8 cellular contexts compared by ENCODE assay signal in the genomic region with DNA sequence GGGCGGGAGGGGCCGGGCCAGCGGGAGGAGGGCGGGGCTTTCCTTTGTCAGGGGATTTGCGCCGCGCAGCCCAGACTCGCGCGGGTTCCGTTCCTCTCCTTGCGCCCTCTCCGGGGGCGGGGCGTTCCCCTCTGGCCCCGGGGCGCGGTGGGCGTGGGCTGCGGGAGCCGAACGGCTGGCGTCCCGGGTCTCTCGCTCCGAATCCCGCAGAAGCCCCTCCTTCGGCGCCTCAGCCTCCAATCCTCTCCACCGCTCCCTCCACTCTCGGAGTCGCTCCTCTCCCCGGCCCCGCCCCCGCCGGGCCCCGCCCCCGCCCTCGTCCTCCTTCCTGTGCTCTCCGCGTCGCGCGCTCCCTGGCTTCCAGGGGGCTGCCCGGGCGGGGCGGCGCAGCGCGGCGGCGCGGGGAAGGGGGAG.
DNase-seq lines count a peak whose midpoint lies in the region; ATAC-seq, FAIRE-seq and TF ChIP-seq lines count a peak whose summit lies in the region.

No MANE protein-coding gene starts in this region.

- WGBS in hepatocyte (ENCODE audit: low lambda C conversion rate, missing lambda C conversion rate) = 0% methylated on average over 1 of the region's 53 CpGs
- 0 to 1% methylated on average over 32 to 53 of the region's 53 CpGs for WGBS in aorta, 2 donors

- H3K4me2 ChIP-seq in astrocyte (ENCODE audit: low read length) (peak overlapping the region; percentile 96), hepatocyte (peak overlapping the region; percentile 81)

- peaks cover 60% of the 10 kb centered on the region for H3K4me1 Mint-ChIP-seq in astrocyte (ENCODE audit: low read depth, unreplicated experiment)

- H3K36me3 ChIP-seq in astrocyte (ENCODE audit: insufficient read depth, low read length) = peaks cover 7% of the 10 kb centered on the region
- no peaks in the 10 kb centered on the region for H3K36me3 ChIP-seq in hepatocyte (replicated peaks; ENCODE audit: insufficient read depth, low read depth)
- no peaks in the 10 kb centered on the region for H3K36me3 ChIP-seq in aorta (ENCODE audit: control insufficient read depth in 1 of 2, insufficient read depth in 2 of 2, low read length in 1 of 2)

- intact Hi-C loops in aorta (cut with DNase I) = no loop called here

- no peak overlapping the region for H2AFZ ChIP-seq in astrocyte (ENCODE audit: low read depth, low read length)
- H2AFZ ChIP-seq in hepatocyte = peak overlapping the region; percentile 50

- ATAC-seq in GM18498 (IDR thresholded peaks at IDR 0.05; ENCODE audit: unreplicated experiment) (peak; percentile 76), HG02943 (IDR thresholded peaks at IDR 0.05; ENCODE audit: low read depth, unreplicated experiment) (peak; percentile 62), aorta (ENCODE audit: low FRiP score) (peak; percentile 95)

- no peak for TF ChIP-seq CTCF in astrocyte (IDR thresholded peaks at IDR 0.05; ENCODE audit: insufficient read depth, low read depth, low read length)
- no peak for TF ChIP-seq CTCF in hepatocyte (IDR thresholded peaks at IDR 0.05; ENCODE audit: poor library complexity)

- no peaks in the 10 kb centered on the region for H3K27me3 Mint-ChIP-seq in astrocyte (ENCODE audit: low read depth, unreplicated experiment)

- H3K9me3 ChIP-seq in astrocyte (ENCODE audit: insufficient read depth, low read depth, low read length) (no peaks in the 10 kb centered on the region), hepatocyte (ENCODE audit: low read depth) (no peaks in the 10 kb centered on the region), aorta (ENCODE audit: control insufficient read depth, low read length) (no peaks in the 10 kb centered on the region)

- H3K9ac ChIP-seq in astrocyte (ENCODE audit: low read length) = peak overlapping the region; percentile 86

- peak overlapping the region; percentile 89 for H3K4me3 Mint-ChIP-seq in astrocyte (ENCODE audit: unreplicated experiment)

- FAIRE-seq in astrocyte (lab: Jason Lieb, UNC) = no peak

- H3K27me3 ChIP-seq in astrocyte (ENCODE audit: insufficient read depth, low read length) = no peaks in the 10 kb centered on the region
- no peaks in the 10 kb centered on the region for H3K27me3 ChIP-seq in hepatocyte
- no peaks in the 10 kb centered on the region for H3K27me3 ChIP-seq in aorta (ENCODE audit: control insufficient read depth in 1 of 2, insufficient read depth in 2 of 2, low read length in 1 of 2)

- H3K4me3 ChIP-seq in astrocyte (ENCODE audit: insufficient read depth, low read depth, low read length) = peak overlapping the region; percentile 83
- peak overlapping the region; percentile 71 for H3K4me3 ChIP-seq in hepatocyte
- H3K4me3 ChIP-seq in aorta (ENCODE audit: low read length in 2 of 2) = peak overlapping the region; percentile 55 to 85

- H3K36me3 Mint-ChIP-seq in astrocyte (ENCODE audit: low read depth, unreplicated experiment) = peaks cover 5% of the 10 kb centered on the region

- H4K20me1 ChIP-seq in astrocyte (ENCODE audit: insufficient read depth, low read length) = peaks cover 39% of the 10 kb centered on the region
- peaks cover 23% of the 10 kb centered on the region for H4K20me1 ChIP-seq in hepatocyte (ENCODE audit: insufficient read depth, poor library complexity, severe bottlenecking)

- H3K4me1 ChIP-seq in astrocyte (ENCODE audit: insufficient read depth, low read length) (peaks cover 75% of the 10 kb centered on the region), hepatocyte (ENCODE audit: insufficient read depth) (peaks cover 45% of the 10 kb centered on the region), aorta (ENCODE audit: control insufficient read depth in 1 of 2, insufficient read depth in 2 of 2, low read length in 2 of 2) (peaks cover 4 to 5% of the 10 kb centered on the region in 2 donors)

- peak overlapping the region; percentile 90 for H3K27ac ChIP-seq in astrocyte (ENCODE audit: low read depth, low read length)
- peak overlapping the region; percentile 96 for H3K27ac ChIP-seq in hepatocyte
- no peak overlapping the region for H3K27ac ChIP-seq in aorta (ENCODE audit: low read depth in 1 of 2, low read length in 2 of 2)

- no peak overlapping the region for H3K27ac Mint-ChIP-seq in astrocyte (ENCODE audit: unreplicated experiment)

- no peaks in the 10 kb centered on the region for H3K9me3 Mint-ChIP-seq in astrocyte (ENCODE audit: unreplicated experiment)

- DNase-seq in NCI-H187 treated with DMSO at 0.1 percent for 48 hours (lab: John Stamatoyannopoulos, UW) (peak; percentile 73), T-helper 22 cell (ENCODE audit: low read depth) (peak; percentile 86), astrocyte (ENCODE audit: low read depth) (peak; percentile 87), hepatocyte (ENCODE audit: low spot score) (peak; percentile 97), renal cortical epithelial cell (ENCODE audit: low read depth) (peak; percentile 87), aorta (peak; percentile 97 to 98)

- peaks cover 85% of the 10 kb centered on the region for H3K79me2 ChIP-seq in astrocyte (ENCODE audit: insufficient read depth, low read length)
- H3K79me2 ChIP-seq in hepatocyte = peaks cover 49% of the 10 kb centered on the region

- H3K9me2 ChIP-seq in hepatocyte (replicated peaks; ENCODE audit: insufficient read depth) = no peaks in the 10 kb centered on the region

Comparison
In these comparisons a context has a peak if more than half of its experiments do, and no peak if none do; other contexts are left out.
1. H3K27ac ChIP-seq: peak in astrocyte (single experiment) and hepatocyte (single experiment); none in aorta (0 of 2).
2. Peak in every context shown above with its lines, with median percentiles within 50 percentile points of each other: ATAC-seq, DNase-seq and H3K4me3 ChIP-seq.